Comparison of ENCODE assay signal across 31 cellular contexts in the genomic region with DNA sequence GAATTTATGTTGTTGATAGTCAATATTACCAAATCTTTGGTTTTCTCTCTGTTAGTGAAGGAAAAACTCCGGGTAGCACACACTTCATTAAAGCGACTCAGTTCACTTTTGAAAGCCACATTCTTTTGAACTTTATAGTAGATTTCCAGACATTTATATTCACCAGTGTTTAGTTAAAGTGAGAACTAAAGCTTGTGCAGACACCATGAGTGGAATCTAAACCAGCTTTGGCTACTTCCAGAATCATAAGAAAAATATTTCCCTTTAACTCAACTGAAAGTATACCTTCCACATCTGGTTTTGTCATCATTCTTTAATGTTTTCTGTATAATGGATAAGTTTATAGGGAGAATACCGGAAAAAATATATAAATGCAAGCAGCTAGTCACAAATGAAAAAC.
DNase-seq lines count a peak whose midpoint lies in the region; ATAC-seq and TF ChIP-seq lines count a peak whose summit lies in the region.
"Had no signal": no experiment of that assay in that cellular context is flagged by ENCODE, and none has a peak within 500 bp of the region (broad histone marks: within the 10 kb centered on the region; RNA-seq: fewer than 3 reads in every experiment).

No MANE protein-coding gene starts in this region.

- no peak overlapping the region for H2AK9ac ChIP-seq in IMR-90 (replicated peaks; ENCODE audit: low read depth, low read length, poor library complexity)

- H2BK120ac ChIP-seq in IMR-90 (ENCODE audit: low read depth, low read length): no peak overlapping the region

- WGBS in IMR-90 (ENCODE audit: extremely low coverage in 2 of 2, insufficient read length in 1 of 2), 2 experiments: no CpG with 5 or more reads among the region's 3 CpGs
- WGBS in sigmoid colon, 2 donors: 59 to 62% methylated on average over 3 of the region's 3 CpGs

- peak; percentile 53 for ATAC-seq in IMR-90 (ENCODE audit: low read depth)
- no peak for ATAC-seq in HG03521 (IDR thresholded peaks at IDR 0.05; ENCODE audit: unreplicated experiment)
- no peak for ATAC-seq in HG02588 (IDR thresholded peaks at IDR 0.05; ENCODE audit: unreplicated experiment)
- ATAC-seq: A549; CD8-positive, alpha-beta T cell had no signal

- CTCF ChIA-PET in IMR-90 (lab: Yijun Ruan, JAX): no interaction called here

- H2BK15ac ChIP-seq in IMR-90 (ENCODE audit: low read depth, low read length): no peak overlapping the region; the same call in 2 of the 3 replicates

- H3K36me3 ChIP-seq in IMR-90 (ENCODE audit: control insufficient read depth, insufficient read depth, low read length) (no peaks in the 10 kb centered on the region), sigmoid colon (no peaks in the 10 kb centered on the region)
- H3K36me3 ChIP-seq: BE2C; BLaER1; BLaER1 treated with 17β-estradiol and CSF1 and Interleukin-3, amounts not matched to agents 10 nM and 100 nM had no signal

- no peaks in the 10 kb centered on the region for H3K9me3 ChIP-seq in IMR-90 (ENCODE audit: control insufficient read depth, insufficient read depth, low read length)
- no peaks in the 10 kb centered on the region for H3K9me3 ChIP-seq in sigmoid colon
- H3K9me3 ChIP-seq: A549; BE2C; BLaER1; BLaER1 treated with 17β-estradiol and CSF1 and Interleukin-3, amounts not matched to agents 10 nM and 100 nM; Caco-2 had no signal

- H4K8ac ChIP-seq in IMR-90 (ENCODE audit: low read depth in 2 of 2, low read length in 2 of 2): no peak overlapping the region

- no peak overlapping the region for H3K9ac ChIP-seq in IMR-90 (ENCODE audit: low read depth, low read length)
- H3K9ac ChIP-seq: BLaER1; BLaER1 treated with 17β-estradiol and CSF1 and Interleukin-3, amounts not matched to agents 10 nM and 100 nM had no signal

- dilution Hi-C loops in IMR-90 (cut with HindIII; ENCODE audit: low sequenced_read_pairs, unreplicated experiment): no loop called here

- no peak for TF ChIP-seq EP300 in sigmoid colon (IDR thresholded peaks at IDR 0.05)

- no peak overlapping the region for H3K14ac ChIP-seq in IMR-90 (replicated peaks; ENCODE audit: low read depth, low read length)

- POLR2A ChIA-PET in IMR-90 (lab: Charles Lee; ENCODE audit: unreplicated experiment): no interaction called here

- peaks cover 10% of the 10 kb centered on the region for H3K4me1 ChIP-seq in IMR-90 (ENCODE audit: control insufficient read depth, insufficient read depth, low read length)
- peaks cover 0 to 31% (median 22%) of the 10 kb centered on the region in 4 donors for H3K4me1 ChIP-seq in sigmoid colon
- H3K4me1 ChIP-seq: BE2C; BLaER1; BLaER1 treated with 17β-estradiol and CSF1 and Interleukin-3, amounts not matched to agents 10 nM and 100 nM; Caco-2 had no signal

- no peak overlapping the region for H3K23ac ChIP-seq in IMR-90 (ENCODE audit: low read depth, low read length)

- H3K4ac ChIP-seq in IMR-90 (ENCODE audit: low read depth, low read length): no peak overlapping the region

- intact Hi-C loops in IMR-90 (cut with micrococcal nuclease): no loop called here
- intact Hi-C loops in sigmoid colon (cut with DNase I): no loop called here

- TF ChIP-seq CTCF in IMR-90 (conservative IDR thresholded peaks at IDR 0.05; ENCODE audit: low read depth, low read length) (no peak), sigmoid colon (IDR thresholded peaks at IDR 0.05) (no peak)

- H2AK5ac ChIP-seq in IMR-90 (ENCODE audit: low read depth, low read length): no peak overlapping the region

- H2AFZ ChIP-seq in IMR-90 (replicated peaks; ENCODE audit: low read length, poor library complexity): no peak overlapping the region

- H3K4me3 ChIP-seq in IMR-90 (ENCODE audit: insufficient read depth, low read depth, low read length): no peak overlapping the region
- H3K4me3 ChIP-seq in sigmoid colon: no peak overlapping the region
- H3K4me3 ChIP-seq: A549; BLaER1; BLaER1 treated with 17β-estradiol and CSF1 and Interleukin-3, amounts not matched to agents 10 nM and 100 nM had no signal

- BruUV-seq in IMR-90 (replicated peaks; lab: Mats Ljungman, UMichigan): no TSS peak

- H2BK20ac ChIP-seq in IMR-90 (ENCODE audit: low read depth, low read length): no peak overlapping the region

- H2BK5ac ChIP-seq in IMR-90 (ENCODE audit: low read depth, low read length, poor library complexity, severe bottlenecking): peak overlapping the region; percentile 77

- no peak overlapping the region for H4K91ac ChIP-seq in IMR-90 (ENCODE audit: insufficient read depth, low read depth, low read length)

- no peaks in the 10 kb centered on the region for H3K79me1 ChIP-seq in IMR-90 (ENCODE audit: low read depth in 1 of 2, low read length in 2 of 2)

- H3K18ac ChIP-seq in IMR-90 (ENCODE audit: low read depth, low read length): no peak overlapping the region

- H4K5ac ChIP-seq in IMR-90 (ENCODE audit: low read depth, low read length): no peak overlapping the region

- no peaks in the 10 kb centered on the region for H3K27me3 ChIP-seq in IMR-90 (ENCODE audit: control insufficient read depth, insufficient read depth, low read length)
- H3K27me3 ChIP-seq in sigmoid colon: no peaks in the 10 kb centered on the region
- H3K27me3 ChIP-seq: BE2C; BLaER1; BLaER1 treated with 17β-estradiol and CSF1 and Interleukin-3, amounts not matched to agents 10 nM and 100 nM had no signal

- no peaks in the 10 kb centered on the region for H4K20me1 ChIP-seq in IMR-90 (ENCODE audit: insufficient read depth, low read length)
- H4K20me1 ChIP-seq: BLaER1; BLaER1 treated with 17β-estradiol and CSF1 and Interleukin-3, amounts not matched to agents 10 nM and 100 nM had no signal

- H3K27ac ChIP-seq in IMR-90 (ENCODE audit: insufficient read depth, low read length) (no peak overlapping the region), sigmoid colon (peak overlapping the region in 3 of 4 donors; percentile 49 to 69 (median 57))
- H3K27ac ChIP-seq: 22Rv1; A549; BLaER1; BLaER1 treated with 17β-estradiol and CSF1 and Interleukin-3, amounts not matched to agents 10 nM and 100 nM; C4-2B had no signal

- DNase-seq in EH (ENCODE audit: low read depth) (peak; percentile 32), IMR-90 (peak; percentile 59), sigmoid colon (no peak), NCI-H1048 (lab: John Stamatoyannopoulos, UW) (no peak)
- DNase-seq: 8988T; ACHN; AML-193; BE2C; C1 segment of cervical spinal cord; Caco-2; Calu3; CD4-positive, alpha-beta memory T cell; CD4-positive, alpha-beta T cell; CD4-positive, CD25-positive, alpha-beta regulatory T cell; CD8-positive, alpha-beta memory T cell; CD8-positive, alpha-beta T cell; COR-L47; DMS 273 treated with DMSO at 0.1 percent for 48 hours; DMS153; DMS53; DMS79; DMS79 treated with DMSO at 0.1 percent for 48 hours; DND-41; EL had no signal

- H3K9me1 ChIP-seq in IMR-90 (ENCODE audit: insufficient read depth, low read length): 0 out of 2 replicates have a peak, but pooled peaks cover 2% of the 10 kb centered on the region

- no peak for TF ChIP-seq POLR2A in IMR-90 (IDR thresholded peaks at IDR 0.05; ENCODE audit: low read depth, low read length)
- no peak for TF ChIP-seq POLR2A in sigmoid colon (IDR thresholded peaks at IDR 0.05)

- H3K56ac ChIP-seq in IMR-90 (ENCODE audit: extremely low read depth, insufficient read depth, low read length): no peak overlapping the region

- in situ Hi-C loops in IMR-90 (cut with MboI; ENCODE audit: low sequenced_read_pairs): loop anchor here (25.0 kb wide), 1 partner anchor 973 kb away; a partner anchor contains a TSS

- H3K4me2 ChIP-seq in IMR-90 (ENCODE audit: low read depth, low read length): no peak overlapping the region
- H3K4me2 ChIP-seq: A549; BLaER1; BLaER1 treated with 17β-estradiol and CSF1 and Interleukin-3, amounts not matched to agents 10 nM and 100 nM had no signal

- no peak for TF ChIP-seq RAD21 in IMR-90 (IDR thresholded peaks at IDR 0.05; ENCODE audit: low read length)

TF ChIP-seq in IMR-90, 13 proteins besides CTCF, POLR2A, EP300 and RAD21:
- TF ChIP-seq, protein P1, sequence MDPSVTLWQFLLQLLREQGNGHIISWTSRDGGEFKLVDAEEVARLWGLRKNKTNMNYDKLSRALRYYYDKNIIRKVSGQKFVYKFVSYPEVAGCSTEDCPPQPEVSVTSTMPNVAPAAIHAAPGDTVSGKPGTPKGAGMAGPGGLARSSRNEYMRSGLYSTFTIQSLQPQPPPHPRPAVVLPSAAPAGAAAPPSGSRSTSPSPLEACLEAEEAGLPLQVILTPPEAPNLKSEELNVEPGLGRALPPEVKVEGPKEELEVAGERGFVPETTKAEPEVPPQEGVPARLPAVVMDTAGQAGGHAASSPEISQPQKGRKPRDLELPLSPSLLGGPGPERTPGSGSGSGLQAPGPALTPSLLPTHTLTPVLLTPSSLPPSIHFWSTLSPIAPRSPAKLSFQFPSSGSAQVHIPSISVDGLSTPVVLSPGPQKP (IDR thresholded peaks at IDR 0.05; ENCODE audit: borderline replicate concordance, low read depth, low read length): no peak
- no peak for TF ChIP-seq RCOR1 (IDR thresholded peaks at IDR 0.05; ENCODE audit: insufficient replicate concordance, low read length)
- no peak for TF ChIP-seq MAFK (IDR thresholded peaks at IDR 0.05; ENCODE audit: low read depth, low read length)
- no peak for TF ChIP-seq MAZ (IDR thresholded peaks at IDR 0.05; ENCODE audit: borderline replicate concordance, low read depth, low read length)
- TF ChIP-seq MXI1 (IDR thresholded peaks at IDR 0.05; ENCODE audit: borderline replicate concordance, low read depth, low read length): no peak
- no peak for TF ChIP-seq FOS (IDR thresholded peaks at IDR 0.05; ENCODE audit: low read depth, low read length)
- TF ChIP-seq NFE2L2 (IDR thresholded peaks at IDR 0.05; ENCODE audit: low read depth, low read length): no peak
- TF ChIP-seq, protein P2, sequence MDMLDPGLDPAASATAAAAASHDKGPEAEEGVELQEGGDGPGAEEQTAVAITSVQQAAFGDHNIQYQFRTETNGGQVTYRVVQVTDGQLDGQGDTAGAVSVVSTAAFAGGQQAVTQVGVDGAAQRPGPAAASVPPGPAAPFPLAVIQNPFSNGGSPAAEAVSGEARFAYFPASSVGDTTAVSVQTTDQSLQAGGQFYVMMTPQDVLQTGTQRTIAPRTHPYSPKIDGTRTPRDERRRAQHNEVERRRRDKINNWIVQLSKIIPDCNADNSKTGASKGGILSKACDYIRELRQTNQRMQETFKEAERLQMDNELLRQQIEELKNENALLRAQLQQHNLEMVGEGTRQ (IDR thresholded peaks at IDR 0.05; ENCODE audit: low read depth, low read length): no peak
- no peak for TF ChIP-seq CHD1 (IDR thresholded peaks at IDR 0.05; ENCODE audit: low read depth, low read length)
- TF ChIP-seq SMC3 (IDR thresholded peaks at IDR 0.05; ENCODE audit: low read depth, low read length): no peak

Comparison
In these comparisons a context has a peak if more than half of its experiments do, and no peak if none do; other contexts are left out.
1. DNase-seq: peak in EH (single experiment) and IMR-90 (single experiment); none in sigmoid colon (single experiment) and NCI-H1048 (single experiment).